ENCODE assay signal across 1 cellular context in the genomic region with DNA sequence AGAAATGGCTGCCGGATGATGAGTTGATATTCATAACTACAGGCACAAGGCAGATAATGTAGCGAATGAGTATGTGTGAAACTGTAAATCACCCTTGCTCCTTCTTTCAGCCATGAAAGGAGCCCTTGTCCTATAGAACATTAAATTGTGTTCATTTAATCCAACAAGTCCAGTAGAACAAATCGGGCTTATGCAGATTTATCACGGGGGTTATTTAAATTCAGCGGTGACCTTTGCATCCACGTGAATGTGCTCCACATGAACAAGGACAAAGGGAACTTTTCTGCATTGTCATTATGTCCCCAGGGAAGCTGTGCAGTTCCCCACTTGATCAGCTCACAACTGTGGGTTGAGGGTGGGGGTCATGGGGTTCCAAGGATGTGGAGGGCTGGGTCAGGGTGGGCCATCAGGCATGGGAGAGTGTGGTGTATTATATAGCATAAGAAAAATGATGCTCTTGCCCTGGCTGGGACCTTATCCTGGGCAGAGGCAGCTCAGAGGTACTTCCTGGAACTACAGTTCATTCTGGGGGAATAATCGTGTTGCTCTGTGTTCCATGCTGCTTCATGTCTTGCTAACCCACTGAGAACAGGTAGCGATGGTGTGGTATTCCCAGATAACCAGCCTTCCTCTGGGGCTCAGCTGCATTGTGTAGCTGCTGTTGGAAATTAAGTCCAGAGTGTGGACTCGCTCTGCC.
TF ChIP-seq lines count a peak whose summit lies in the region.

No MANE protein-coding gene starts in this region.

TF ChIP-seq in GM23338, 12 proteins besides CTCF, POLR2A, EP300 and RAD21:
- TF ChIP-seq, protein P1, sequence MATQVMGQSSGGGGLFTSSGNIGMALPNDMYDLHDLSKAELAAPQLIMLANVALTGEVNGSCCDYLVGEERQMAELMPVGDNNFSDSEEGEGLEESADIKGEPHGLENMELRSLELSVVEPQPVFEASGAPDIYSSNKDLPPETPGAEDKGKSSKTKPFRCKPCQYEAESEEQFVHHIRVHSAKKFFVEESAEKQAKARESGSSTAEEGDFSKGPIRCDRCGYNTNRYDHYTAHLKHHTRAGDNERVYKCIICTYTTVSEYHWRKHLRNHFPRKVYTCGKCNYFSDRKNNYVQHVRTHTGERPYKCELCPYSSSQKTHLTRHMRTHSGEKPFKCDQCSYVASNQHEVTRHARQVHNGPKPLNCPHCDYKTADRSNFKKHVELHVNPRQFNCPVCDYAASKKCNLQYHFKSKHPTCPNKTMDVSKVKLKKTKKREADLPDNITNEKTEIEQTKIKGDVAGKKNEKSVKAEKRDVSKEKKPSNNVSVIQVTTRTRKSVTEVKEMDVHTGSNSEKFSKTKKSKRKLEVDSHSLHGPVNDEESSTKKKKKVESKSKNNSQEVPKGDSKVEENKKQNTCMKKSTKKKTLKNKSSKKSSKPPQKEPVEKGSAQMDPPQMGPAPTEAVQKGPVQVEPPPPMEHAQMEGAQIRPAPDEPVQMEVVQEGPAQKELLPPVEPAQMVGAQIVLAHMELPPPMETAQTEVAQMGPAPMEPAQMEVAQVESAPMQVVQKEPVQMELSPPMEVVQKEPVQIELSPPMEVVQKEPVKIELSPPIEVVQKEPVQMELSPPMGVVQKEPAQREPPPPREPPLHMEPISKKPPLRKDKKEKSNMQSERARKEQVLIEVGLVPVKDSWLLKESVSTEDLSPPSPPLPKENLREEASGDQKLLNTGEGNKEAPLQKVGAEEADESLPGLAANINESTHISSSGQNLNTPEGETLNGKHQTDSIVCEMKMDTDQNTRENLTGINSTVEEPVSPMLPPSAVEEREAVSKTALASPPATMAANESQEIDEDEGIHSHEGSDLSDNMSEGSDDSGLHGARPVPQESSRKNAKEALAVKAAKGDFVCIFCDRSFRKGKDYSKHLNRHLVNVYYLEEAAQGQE (IDR thresholded peaks at IDR 0.05; ENCODE audit: unreplicated experiment): no peak
- no peak for TF ChIP-seq CREB1 (CRISPR knock-in tag; IDR thresholded peaks at IDR 0.05; ENCODE audit: low read depth)
